Comparison of ENCODE assay signal across 2 cellular contexts in the genomic region with DNA sequence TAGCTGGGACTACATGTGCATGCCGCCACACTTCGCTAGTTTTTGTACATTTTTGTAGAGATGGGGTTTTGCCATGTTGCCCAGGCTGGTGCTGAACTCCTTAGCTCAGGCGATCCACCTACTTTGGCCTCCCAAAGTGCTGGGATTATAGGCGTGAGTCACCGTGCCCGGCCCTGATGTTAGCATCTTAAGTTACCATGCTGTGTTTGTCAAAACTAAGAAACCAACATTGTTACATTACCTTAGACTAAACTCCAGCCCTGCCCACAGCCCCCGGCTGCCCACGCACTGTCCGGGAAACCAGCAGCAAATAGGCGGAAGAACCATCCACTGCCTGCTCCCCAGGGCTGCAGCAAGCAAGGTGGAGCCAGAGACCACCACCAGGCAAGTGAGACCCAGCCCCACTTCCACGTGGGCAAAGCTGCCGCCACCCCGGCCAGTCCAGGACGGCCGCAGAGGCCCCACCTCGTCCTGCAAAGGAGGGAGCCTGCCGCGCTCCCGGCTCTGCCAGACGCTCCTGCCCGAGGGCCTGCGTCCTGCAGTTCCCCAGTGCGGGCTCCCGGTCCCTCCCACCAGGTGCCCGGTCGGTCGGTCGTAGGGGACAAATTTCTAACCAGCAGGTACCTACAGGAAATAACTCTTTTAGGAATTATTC.
TF ChIP-seq lines count a peak whose summit lies in the region.

No MANE protein-coding gene starts in this region.

TF ChIP-seq in HEK293, 187 proteins besides CTCF, POLR2A, EP300 and RAD21 (continued from another document):
- TF ChIP-seq EGR2 (tag by site-specific recombination; IDR thresholded peaks at IDR 0.05; ENCODE audit: low read depth): peak; percentile 43; the same call in 1 of the 2 replicates

TF ChIP-seq in K562, 482 proteins besides CTCF, POLR2A, EP300 and RAD21 (continued from another document):
- TF ChIP-seq ZNF175 (CRISPR knock-in tag; IDR thresholded peaks at IDR 0.05; ENCODE audit: low read depth) (no peak), ERF (CRISPR knock-in tag; IDR thresholded peaks at IDR 0.05) (no peak), NCOR1 (IDR thresholded peaks at IDR 0.05) (no peak)
- TF ChIP-seq, protein P1, sequence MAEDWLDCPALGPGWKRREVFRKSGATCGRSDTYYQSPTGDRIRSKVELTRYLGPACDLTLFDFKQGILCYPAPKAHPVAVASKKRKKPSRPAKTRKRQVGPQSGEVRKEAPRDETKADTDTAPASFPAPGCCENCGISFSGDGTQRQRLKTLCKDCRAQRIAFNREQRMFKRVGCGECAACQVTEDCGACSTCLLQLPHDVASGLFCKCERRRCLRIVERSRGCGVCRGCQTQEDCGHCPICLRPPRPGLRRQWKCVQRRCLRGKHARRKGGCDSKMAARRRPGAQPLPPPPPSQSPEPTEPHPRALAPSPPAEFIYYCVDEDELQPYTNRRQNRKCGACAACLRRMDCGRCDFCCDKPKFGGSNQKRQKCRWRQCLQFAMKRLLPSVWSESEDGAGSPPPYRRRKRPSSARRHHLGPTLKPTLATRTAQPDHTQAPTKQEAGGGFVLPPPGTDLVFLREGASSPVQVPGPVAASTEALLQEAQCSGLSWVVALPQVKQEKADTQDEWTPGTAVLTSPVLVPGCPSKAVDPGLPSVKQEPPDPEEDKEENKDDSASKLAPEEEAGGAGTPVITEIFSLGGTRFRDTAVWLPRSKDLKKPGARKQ (CRISPR knock-in tag; IDR thresholded peaks at IDR 0.05): no peak
